28 cellular contexts compared by ENCODE assay signal in the genomic region with DNA sequence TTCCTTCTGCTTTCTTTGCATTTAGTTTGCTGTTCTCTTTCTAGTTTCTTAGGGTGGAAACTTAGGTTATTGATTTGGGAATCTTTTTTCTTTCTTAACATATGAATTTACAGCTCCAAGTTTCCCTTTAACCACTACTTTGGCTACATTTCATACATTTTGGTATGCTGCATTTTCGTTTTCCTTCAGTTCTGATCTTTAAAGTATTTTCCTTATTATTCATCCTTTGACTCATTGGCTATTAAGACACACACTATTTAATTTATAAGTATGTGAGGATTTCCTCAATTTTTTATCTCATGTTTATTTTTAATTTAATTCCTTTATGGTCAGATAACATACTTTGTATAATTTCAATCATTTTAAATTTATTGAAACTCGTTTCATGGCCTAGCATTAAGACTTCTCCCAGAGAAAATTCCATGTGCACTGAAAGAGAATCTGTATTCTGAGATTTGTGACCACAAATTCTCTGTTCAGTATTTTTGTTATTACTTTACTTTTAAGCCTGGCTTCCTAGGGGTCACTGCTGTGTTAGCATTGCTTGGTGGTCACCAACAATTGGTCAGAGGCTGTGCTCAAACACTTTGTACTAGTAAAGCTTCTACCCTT.
DNase-seq lines count a peak whose midpoint lies in the region; ATAC-seq, FAIRE-seq and TF ChIP-seq lines count a peak whose summit lies in the region.
"Had no signal": no experiment of that assay in that cellular context is flagged by ENCODE, and none has a peak within 500 bp of the region (broad histone marks: within the 10 kb centered on the region; RNA-seq: fewer than 3 reads in every experiment).

No MANE protein-coding gene starts in this region.

- H3K4me3 ChIP-seq in AG10803 (ENCODE audit: low read length): no peak overlapping the region
- H3K4me3 ChIP-seq in brain microvascular endothelial cell (ENCODE audit: low read depth, low read length): no peak overlapping the region
- no peak overlapping the region for H3K4me3 ChIP-seq in mesenchymal stem cell (ENCODE audit: insufficient read depth in 1 of 2, low read depth in 1 of 2, low read length in 2 of 2)
- H3K4me3 ChIP-seq: body of pancreas, GM12878, MG63, right lobe of liver, SJCRH30, upper lobe of right lung had no signal

- H3K27ac ChIP-seq in brain microvascular endothelial cell: no peak overlapping the region
- H3K27ac ChIP-seq in mesenchymal stem cell (ENCODE audit: low read length, poor library complexity, severe bottlenecking): no peak overlapping the region
- H3K27ac ChIP-seq: body of pancreas, right lobe of liver, SJCRH30, upper lobe of right lung had no signal

- H3K36me3 ChIP-seq in brain microvascular endothelial cell (replicated peaks) (no peaks in the 10 kb centered on the region), mesenchymal stem cell (ENCODE audit: control insufficient read depth in 1 of 2, insufficient read depth in 2 of 2, low read depth in 1 of 2, low read length in 2 of 2) (no peaks in the 10 kb centered on the region)
- H3K36me3 ChIP-seq: MG63, right lobe of liver, SJCRH30, upper lobe of right lung had no signal

- no peak overlapping the region for H3K23ac ChIP-seq in mesenchymal stem cell (ENCODE audit: low read length in 2 of 2)

- H3K4me1 ChIP-seq in mesenchymal stem cell (ENCODE audit: control insufficient read depth, insufficient read depth, low read depth, low read length): peaks cover 2% of the 10 kb centered on the region
- H3K4me1 ChIP-seq: body of pancreas, Caco-2, right lobe of liver, SJCRH30, upper lobe of right lung had no signal

- no peak overlapping the region for H2AK5ac ChIP-seq in mesenchymal stem cell (ENCODE audit: low read length, severe bottlenecking)

- 33% methylated on average over 1 of the region's 2 CpGs for WGBS in mesenchymal stem cell

- H2AFZ ChIP-seq in mesenchymal stem cell (ENCODE audit: low read depth, low read length): no peak overlapping the region

- H3K4ac ChIP-seq in mesenchymal stem cell (ENCODE audit: low read depth in 1 of 2, low read length in 2 of 2): no peak overlapping the region

- H3K9me3 Mint-ChIP-seq in HFFc6: no peaks in the 10 kb centered on the region
- H3K9me3 Mint-ChIP-seq: activated naive CD8-positive, alpha-beta T cell treated with anti-CD3 and anti-CD28 coated beads, Interleukin-2, amount 10 ng/mL, durations not matched to agents 7 days and 5 days; memory B cell had no signal

- no peak for ATAC-seq in HG02938 (IDR thresholded peaks at IDR 0.05; ENCODE audit: unreplicated experiment)
- ATAC-seq: activated CD8-positive, alpha-beta T cell treated with anti-CD3 and anti-CD28 coated beads, Interleukin-2, amount 10 ng/mL, durations not matched to agents 7 days and 5 days; body of pancreas; right lobe of liver; stimulated activated naive B cell treated with anti-CD40 and anti-IgM and Interleukin-4, amounts not matched to agents 10 μg/mL and 1 μg/mL and 100 μg/mL, for 72 hours; upper lobe of right lung had no signal

- H3K9ac ChIP-seq in mesenchymal stem cell (ENCODE audit: low read length): peak overlapping the region; percentile 66

- H3K14ac ChIP-seq in mesenchymal stem cell (ENCODE audit: low read length in 2 of 2): no peak overlapping the region

- DNase-seq in AG10803 (ENCODE audit: low read depth): peak; percentile 47
- no peak for DNase-seq in HFFc6
- DNase-seq in brain microvascular endothelial cell: peak; percentile 11
- no peak for DNase-seq in mesenchymal stem cell
- no peak for DNase-seq in frontal cortex (ENCODE audit: low spot score in 2 of 2)
- no peak for DNase-seq in NCI-H446 treated with DMSO at 0.1 percent for 48 hours (lab: John Stamatoyannopoulos, UW)
- DNase-seq in activated T-cell treated with anti-CD3 and anti-CD28 coated beads, Interleukin-2, amount 50 U/mL, for 1 hour: no peak
- DNase-seq: activated CD4-positive, alpha-beta T cell treated with anti-CD3 and anti-CD28 coated beads for 1 hour; activated CD8-positive, alpha-beta T cell treated with anti-CD3 and anti-CD28 coated beads, Interleukin-2, amount 10 ng/mL, durations not matched to agents 7 days and 5 days; activated effector memory CD4-positive, alpha-beta T cell treated with Interleukin-2 at 50 U/mL for 16 hours; activated naive CD8-positive, alpha-beta T cell treated with anti-CD3 and anti-CD28 coated beads, Interleukin-2, amount 10 ng/mL, durations not matched to agents 7 days and 5 days; body of pancreas; C1 segment of cervical spinal cord; Caco-2; DMS79 treated with DMSO at 0.1 percent for 48 hours; foreskin melanocyte; MG63; NCI-H1105 treated with DMSO at 0.1 percent for 48 hours; NCI-H1930; right lobe of liver; SJCRH30; stimulated activated CD4-positive, alpha-beta T cell treated with anti-CD3 and anti-CD28 coated beads, Interleukin-15, amount 100 ng/mL, for 24 hours; stimulated activated naive B cell treated with anti-CD40 and anti-IgM and Interleukin-4, amounts not matched to agents 10 μg/mL and 1 μg/mL and 100 μg/mL, for 72 hours; upper lobe of right lung had no signal

- H3K27ac Mint-ChIP-seq in HFFc6: peak overlapping the region; percentile 87
- H3K27ac Mint-ChIP-seq: activated CD8-positive, alpha-beta T cell treated with anti-CD3 and anti-CD28 coated beads, Interleukin-2, amount 10 ng/mL, durations not matched to agents 7 days and 5 days; activated naive CD8-positive, alpha-beta T cell treated with anti-CD3 and anti-CD28 coated beads, Interleukin-2, amount 10 ng/mL, durations not matched to agents 7 days and 5 days; IgD-negative memory B cell; memory B cell; stimulated activated naive B cell treated with anti-CD40 and anti-IgM and Interleukin-4, amounts not matched to agents 10 μg/mL and 1 μg/mL and 100 μg/mL, for 72 hours had no signal

- no peaks in the 10 kb centered on the region for H3K79me1 ChIP-seq in mesenchymal stem cell (replicated peaks; ENCODE audit: low read length, poor library complexity, severe bottlenecking)

- H2BK5ac ChIP-seq in mesenchymal stem cell (ENCODE audit: low read depth, low read length, poor library complexity, severe bottlenecking): no peak overlapping the region

- H3K4me2 ChIP-seq in mesenchymal stem cell (ENCODE audit: low read length, poor library complexity, severe bottlenecking): no peak overlapping the region

- H3K36me3 Mint-ChIP-seq in HFFc6 (ENCODE audit: low read depth): peaks cover 7% of the 10 kb centered on the region; the same call in 1 of the 2 replicates
- H3K36me3 Mint-ChIP-seq: activated naive CD8-positive, alpha-beta T cell treated with anti-CD3 and anti-CD28 coated beads, Interleukin-2, amount 10 ng/mL, durations not matched to agents 7 days and 5 days; IgD-negative memory B cell; memory B cell had no signal

- FAIRE-seq in frontal cortex (lab: Jason Lieb, UNC): no peak
- FAIRE-seq: GM12878 had no signal

- no peak overlapping the region for H2BK12ac ChIP-seq in mesenchymal stem cell (ENCODE audit: low read length in 2 of 2)

- H3K4me1 Mint-ChIP-seq in HFFc6 (ENCODE audit: low read depth): peaks cover 57% of the 10 kb centered on the region
- H3K4me1 Mint-ChIP-seq: activated naive CD8-positive, alpha-beta T cell treated with anti-CD3 and anti-CD28 coated beads, Interleukin-2, amount 10 ng/mL, durations not matched to agents 7 days and 5 days; IgD-negative memory B cell; memory B cell had no signal

- no peaks in the 10 kb centered on the region for H3K9me3 ChIP-seq in mesenchymal stem cell (ENCODE audit: control insufficient read depth, low read length)
- H3K9me3 ChIP-seq: body of pancreas, Caco-2, MG63, right lobe of liver, SJCRH30, upper lobe of right lung had no signal

- H3K27me3 Mint-ChIP-seq in HFFc6 (ENCODE audit: insufficient read depth): no peaks in the 10 kb centered on the region
- H3K27me3 Mint-ChIP-seq: activated naive CD8-positive, alpha-beta T cell treated with anti-CD3 and anti-CD28 coated beads, Interleukin-2, amount 10 ng/mL, durations not matched to agents 7 days and 5 days; IgD-negative memory B cell; memory B cell; stimulated activated naive B cell treated with anti-CD40 and anti-IgM and Interleukin-4, amounts not matched to agents 10 μg/mL and 1 μg/mL and 100 μg/mL, for 72 hours had no signal

- H3K18ac ChIP-seq in mesenchymal stem cell (ENCODE audit: low read depth in 1 of 2, low read length in 2 of 2): no peak overlapping the region

- no peak overlapping the region for H4K91ac ChIP-seq in mesenchymal stem cell (ENCODE audit: low read length)

- in situ Hi-C loops in brain microvascular endothelial cell (cut with HindIII; ENCODE audit: low pct_ligation_motif_present, low sequenced_read_pairs): no loop called here

- no peak overlapping the region for H4K8ac ChIP-seq in mesenchymal stem cell (ENCODE audit: low read length)

- H3K27me3 ChIP-seq in brain microvascular endothelial cell (replicated peaks) (no peaks in the 10 kb centered on the region), mesenchymal stem cell (ENCODE audit: control insufficient read depth in 1 of 2, insufficient read depth in 1 of 2, low read length in 2 of 2) (no peaks in the 10 kb centered on the region)
- H3K27me3 ChIP-seq: body of pancreas, MG63, right lobe of liver, SJCRH30, upper lobe of right lung had no signal

- no peak overlapping the region for H2BK15ac ChIP-seq in mesenchymal stem cell (ENCODE audit: low read depth, poor library complexity, severe bottlenecking)

- peak; percentile 17; the same call in 1 of the 2 replicates for TF ChIP-seq CTCF in AG10803 (conservative IDR thresholded peaks at IDR 0.05; ENCODE audit: low read length)
- TF ChIP-seq CTCF in HFFc6 (IDR thresholded peaks at IDR 0.05): no peak
- TF ChIP-seq CTCF in brain microvascular endothelial cell (IDR thresholded peaks at IDR 0.05; ENCODE audit: low read depth, low read length, missing control alignments): no peak

- H3K4me3 Mint-ChIP-seq in HFFc6: peak overlapping the region; percentile 65
- H3K4me3 Mint-ChIP-seq: activated CD8-positive, alpha-beta T cell treated with anti-CD3 and anti-CD28 coated beads, Interleukin-2, amount 10 ng/mL, durations not matched to agents 7 days and 5 days; activated naive CD8-positive, alpha-beta T cell treated with anti-CD3 and anti-CD28 coated beads, Interleukin-2, amount 10 ng/mL, durations not matched to agents 7 days and 5 days; IgD-negative memory B cell; memory B cell; stimulated activated naive B cell treated with anti-CD40 and anti-IgM and Interleukin-4, amounts not matched to agents 10 μg/mL and 1 μg/mL and 100 μg/mL, for 72 hours had no signal

- no peak overlapping the region for H2BK120ac ChIP-seq in mesenchymal stem cell (ENCODE audit: low read depth, low read length)

Comparison
In these comparisons a context has a peak if more than half of its experiments do, and no peak if none do; other contexts are left out.
1. DNase-seq: peak in AG10803 (single experiment) and brain microvascular endothelial cell (single experiment); none in HFFc6 (single experiment), mesenchymal stem cell (single experiment), frontal cortex (0 of 2), NCI-H446 treated with DMSO at 0.1 percent for 48 hours (single experiment) and activated T-cell treated with anti-CD3 and anti-CD28 coated beads, Interleukin-2, amount 50 U/mL, for 1 hour (single experiment).